8 cellular contexts compared by ENCODE assay signal in genomic region chr11:59135648-59136461, GRCh38. TPM values are rescaled to one million over a fixed set of nuclear protein-coding genes. Genes with fewer than 3 reads are reported as not detected.
DNase-seq lines count a peak whose midpoint lies in the region; ATAC-seq and TF ChIP-seq lines count a peak whose summit lies in the region.

No MANE protein-coding gene starts in this region.

- intact Hi-C loops in stomach (cut with DNase I; ENCODE audit: low total_unique reads) = no loop called here

- ATAC-seq in GM21528 (IDR thresholded peaks at IDR 0.05; ENCODE audit: low FRiP score, unreplicated experiment) = peak; percentile 94

- H2BK5ac ChIP-seq in neuronal stem cell (ENCODE audit: low read length) = no peak overlapping the region

- H2BK12ac ChIP-seq in neuronal stem cell (ENCODE audit: low read length) = no peak overlapping the region

- H2BK15ac ChIP-seq in neuronal stem cell (ENCODE audit: low read length) = no peak overlapping the region

- H3K4me3 ChIP-seq in fibroblast of pulmonary artery (replicated peaks; ENCODE audit: low read depth, low read length) = peak overlapping the region; percentile 22
- H3K4me3 ChIP-seq in neuronal stem cell (ENCODE audit: low read length in 2 of 2) = no peak overlapping the region
- H3K4me3 ChIP-seq in stomach = no peak overlapping the region

- TF ChIP-seq CTCF in fibroblast of pulmonary artery (IDR thresholded peaks at IDR 0.05; ENCODE audit: low read length, missing control alignments) (peak; percentile 99), stomach (IDR thresholded peaks at IDR 0.05) (peak in 5 of 7 experiments; percentile 92 to 97 (median 93))

- peak overlapping the region; percentile 23 for H3K4me2 ChIP-seq in neuronal stem cell (ENCODE audit: insufficient read depth, low read length, poor library complexity, severe bottlenecking)

- H3K9me3 ChIP-seq in neuronal stem cell (replicated peaks in 1 of 2; ENCODE audit: control insufficient read depth in 2 of 2, insufficient read depth in 1 of 2, low read depth in 1 of 2, low read length in 2 of 2) = peaks cover 5 to 19% of the 10 kb centered on the region in 2 donors
- H3K9me3 ChIP-seq in stomach = peaks cover 3 to 12% (median 8%) of the 10 kb centered on the region in 4 donors

- no peak overlapping the region for H2BK120ac ChIP-seq in neuronal stem cell (ENCODE audit: low read depth, low read length)

- no peak overlapping the region for H2AK5ac ChIP-seq in neuronal stem cell (ENCODE audit: low read depth, low read length)

- no peak overlapping the region for H4K91ac ChIP-seq in neuronal stem cell (ENCODE audit: low read depth, low read length, poor library complexity)

- TF ChIP-seq POLR2A in stomach (IDR thresholded peaks at IDR 0.05) = no peak

- H4K8ac ChIP-seq in neuronal stem cell (ENCODE audit: low read depth, low read length) = no peak overlapping the region

- H2AFZ ChIP-seq in neuronal stem cell (ENCODE audit: low read length) = peak overlapping the region; percentile 58

- no peak overlapping the region for H3K23ac ChIP-seq in neuronal stem cell (ENCODE audit: low read depth, low read length, poor library complexity)

- H3K9ac ChIP-seq in neuronal stem cell (ENCODE audit: low read depth, low read length, poor library complexity) = no peak overlapping the region

- no peaks in the 10 kb centered on the region for H3K79me1 ChIP-seq in neuronal stem cell (ENCODE audit: low read depth, low read length)

- WGBS in neuronal stem cell (ENCODE audit: extremely low coverage in 2 of 2, insufficient read length in 2 of 2, insufficient replicate concordance in 1 of 2), 2 donors = no CpG with 5 or more reads among the region's 20 CpGs
- WGBS in stomach, 5 donors = 12 to 17% (median 16%) methylated on average over 14 to 20 of the region's 20 CpGs

- H3K4me1 ChIP-seq in neuronal stem cell (ENCODE audit: control insufficient read depth in 2 of 2, insufficient read depth in 1 of 2, low read depth in 1 of 2, low read length in 2 of 2) = no peaks in the 10 kb centered on the region
- peaks cover 0 to 10% (median 8%) of the 10 kb centered on the region in 4 donors for H3K4me1 ChIP-seq in stomach

- no peak for TF ChIP-seq EP300 in stomach (IDR thresholded peaks at IDR 0.05)

- H3K27me3 ChIP-seq in neuronal stem cell (ENCODE audit: control insufficient read depth in 3 of 3, insufficient read depth in 3 of 3, low read depth in 1 of 3, low read length in 3 of 3) (no peaks in the 10 kb centered on the region), stomach (no peaks in the 10 kb centered on the region)

- no peak overlapping the region for H3K14ac ChIP-seq in neuronal stem cell (ENCODE audit: low read length)

- H3K4ac ChIP-seq in neuronal stem cell (ENCODE audit: low read length) = no peak overlapping the region

- H3K27ac ChIP-seq in neuronal stem cell (replicated peaks; ENCODE audit: low read length) (no peak overlapping the region), stomach (no peak overlapping the region)

- no peak overlapping the region for H3K18ac ChIP-seq in neuronal stem cell (ENCODE audit: low read length)

- peaks cover 2 to 5% of the 10 kb centered on the region in 2 donors for H3K36me3 ChIP-seq in neuronal stem cell (replicated peaks in 1 of 2; ENCODE audit: control insufficient read depth in 2 of 2, insufficient read depth in 2 of 2, low read length in 2 of 2)
- peaks cover 0 to 65% (median 54%) of the 10 kb centered on the region in 4 donors for H3K36me3 ChIP-seq in stomach

- DNase-seq in D341Med (ENCODE audit: low spot score) (peak; percentile 91), HuH-7.5 (ENCODE audit: low spot score) (peak; percentile 67), RPMI7951 (ENCODE audit: low read depth) (peak; percentile 52), activated T-helper 1 cell treated with Interleukin-2 at 50 U/mL for 16 hours (ENCODE audit: low read depth) (peak; percentile 74), fibroblast of pulmonary artery (ENCODE audit: low read depth) (peak; percentile 79), neuronal stem cell (ENCODE audit: low spot score) (peak; percentile 60), stomach (peak; percentile 86)

RNA-seq across cellular contexts. Expression of gene FAM111A, which starts 6.8 kb away (rescaled TPM):
- total RNA-seq in RPMI7951 (2014; rRNA removed; shearing (Covaris generic)) = 118 and 127 TPM in 2 replicates
- 16.9 TPM for polyA plus RNA-seq in neuronal stem cell (2013, experiment 1 of 2)
- polyA plus RNA-seq in neuronal stem cell (2013, experiment 2 of 2) = 17.1 TPM
- 10 to 100 TPM; 13.6 to 78.2 (median 41.5) TPM for total RNA-seq in stomach
- 10 to 100 TPM in 1 of 3 donors, 1 to 10 TPM in 2; 8.9 to 20.7 (median 9.7) TPM for polyA plus RNA-seq in stomach

RNA-seq across cellular contexts. Expression of gene FAM111B, which starts 28.8 kb away (rescaled TPM):
- total RNA-seq in RPMI7951 (2014; rRNA removed; shearing (Covaris generic)) = 21.1 and 34.0 TPM in 2 replicates
- 7.2 TPM for polyA plus RNA-seq in neuronal stem cell (2013, experiment 1 of 2)
- polyA plus RNA-seq in neuronal stem cell (2013, experiment 2 of 2) = 7.0 TPM
- total RNA-seq in stomach = 10 to 100 TPM in 1 of 5 donors, 1 to 10 TPM in 3, under 1 TPM in 1; 0.29 to 37.9 (median 9.2) TPM
- polyA plus RNA-seq in stomach = 1 to 10 TPM; 1.7 to 2.9 (median 2.2) TPM

RNA-seq across cellular contexts. Expression of gene DTX4, which starts 36.1 kb away (rescaled TPM):
- total RNA-seq in RPMI7951 (2014; rRNA removed; shearing (Covaris generic)) = 0.48 and 0.49 TPM in 2 replicates
- polyA plus RNA-seq in neuronal stem cell (2013, experiment 1 of 2) = 84.4 TPM
- 84.6 TPM for polyA plus RNA-seq in neuronal stem cell (2013, experiment 2 of 2)
- 10 to 100 TPM; 16.8 to 58.0 (median 38.6) TPM for total RNA-seq in stomach
- polyA plus RNA-seq in stomach = 10 to 100 TPM in 2 of 3 donors, 1 to 10 TPM in 1; 5.4 to 15.0 (median 13.5) TPM

RNA-seq across cellular contexts. Expression of gene GLYATL1B, which starts 49.7 kb away (rescaled TPM):
- not detected in 2 replicates for total RNA-seq in RPMI7951 (2014; rRNA removed; shearing (Covaris generic))
- not detected for polyA plus RNA-seq in neuronal stem cell (2013, experiment 1 of 2)
- polyA plus RNA-seq in neuronal stem cell (2013, experiment 2 of 2) = not detected
- not detected for total RNA-seq in stomach
- polyA plus RNA-seq in stomach = not detected

Comparison
In these comparisons a context has a peak if more than half of its experiments do, and no peak if none do; other contexts are left out.
1. RNA of gene DTX4, which starts 36.1 kb away (total RNA-seq): 16.8 to 58.0 TPM in stomach; 0.48 to 0.49 TPM in RPMI7951; every median in the first group is over 10 times any median in the second.
2. Peak in every context shown above with its lines, with median percentiles within 50 percentile points of each other: DNase-seq.